ENCODE assay signal across 8 cellular contexts in the genomic region with DNA sequence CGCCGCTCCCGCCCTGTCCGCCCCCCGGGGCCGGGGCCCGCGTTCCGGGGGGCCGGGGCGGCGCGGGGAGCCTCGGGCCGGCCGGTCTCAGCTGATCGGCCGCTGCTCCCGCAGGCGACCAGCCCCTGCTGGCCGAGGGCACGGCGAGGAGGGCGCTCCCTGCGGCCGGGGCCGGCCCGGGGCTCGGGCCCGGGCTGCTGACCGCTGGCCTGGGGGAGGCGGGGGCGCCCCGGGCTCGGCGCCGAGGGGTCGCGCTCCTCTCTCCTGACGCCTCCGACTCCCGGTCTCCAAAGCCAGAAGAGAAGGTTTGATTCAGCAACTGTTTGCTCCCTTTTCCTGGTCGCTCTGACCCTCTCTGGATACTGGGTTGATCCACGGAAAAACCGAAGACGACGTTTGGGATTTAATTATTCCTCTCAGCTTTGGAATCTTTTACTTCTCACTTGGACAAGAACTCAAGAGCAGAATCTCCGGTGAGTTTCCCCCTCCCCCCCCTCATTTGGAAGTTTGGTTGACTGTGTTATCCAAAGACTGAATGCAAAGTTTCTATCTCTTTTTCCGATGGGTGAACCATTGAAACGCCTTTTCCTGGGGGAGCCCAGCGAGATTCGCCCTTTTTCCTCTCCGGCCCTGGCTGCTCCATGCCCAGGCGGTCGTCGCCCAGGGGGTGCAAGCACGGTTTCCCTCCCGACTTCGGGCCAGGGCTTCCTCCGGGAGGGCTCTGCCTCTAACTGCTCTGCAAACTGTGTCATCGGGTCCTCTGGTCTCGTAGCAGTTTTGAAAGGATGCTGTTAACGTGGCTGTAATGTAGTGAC. TPM values are rescaled to one million over a fixed set of nuclear protein-coding genes. Genes with fewer than 3 reads are reported as not detected.
A peak's percentile ranks its signal among the peaks of the same experiment; 100 is the strongest.
DNase-seq lines count a peak whose midpoint lies in the region; ATAC-seq and TF ChIP-seq lines count a peak whose summit lies in the region.

No MANE protein-coding gene starts in this region.

- TF ChIP-seq CTCF in right atrium auricular region (IDR thresholded peaks at IDR 0.05), result no peak

- H3K4me1 ChIP-seq in HAP-1 (peaks cover 8% of the 10 kb centered on the region), right atrium auricular region (peaks cover 0 to 34% of the 10 kb centered on the region in 2 donors)

- H3K9me3 Mint-ChIP-seq in activated naive CD4-positive, alpha-beta T cell treated with anti-CD3 and anti-CD28 coated beads, Interleukin-2, amount 50 U/mL, for 72 hours, result no peaks in the 10 kb centered on the region

- H3K27ac ChIP-seq in right atrium auricular region, result peak overlapping the region; percentile 98 to 99

- intact Hi-C loops in posterior vena cava (cut with DNase I), result no loop called here

- in situ Hi-C loops in HAP-1 (cut with MboI; ENCODE audit: low sequenced_read_pairs), result no loop called here

- H3K27me3 ChIP-seq in HAP-1 (ENCODE audit: low read depth) (no peaks in the 10 kb centered on the region), right atrium auricular region (no peaks in the 10 kb centered on the region)

- H3K27ac Mint-ChIP-seq in activated naive CD4-positive, alpha-beta T cell treated with anti-CD3 and anti-CD28 coated beads, Interleukin-2, amount 50 U/mL, for 72 hours, result peak overlapping the region; percentile 94 to 98

- H3K9me3 ChIP-seq in HAP-1, result no peaks in the 10 kb centered on the region
- no peaks in the 10 kb centered on the region for H3K9me3 ChIP-seq in right atrium auricular region

- peaks cover 6% of the 10 kb centered on the region for H3K36me3 ChIP-seq in HAP-1 (replicated peaks)
- no peaks in the 10 kb centered on the region for H3K36me3 ChIP-seq in right atrium auricular region

- DNase-seq in NCI-H2171 treated with DMSO at 0.1 percent for 48 hours (lab: John Stamatoyannopoulos, UW), result peak; percentile 20
- no peak for DNase-seq in NCI-H2171 (lab: John Stamatoyannopoulos, UW)
- DNase-seq in HAP-1 (ENCODE audit: low spot score in 2 of 2), result peak in 1 of 2 experiments; percentile 46
- DNase-seq in NCI-H526 (lab: John Stamatoyannopoulos, UW), result peak; percentile 23 to 58
- DNase-seq in activated naive CD4-positive, alpha-beta T cell treated with anti-CD3 and anti-CD28 coated beads, Interleukin-2, amount 50 U/mL, for 72 hours (ENCODE audit: low spot score in 2 of 2), result peak; percentile 29 to 55
- no peak for DNase-seq in right atrium auricular region (ENCODE audit: low spot score)
- peak; percentile 80 for DNase-seq in posterior vena cava (ENCODE audit: low spot score)
- no peak for DNase-seq in NCI-H187 (lab: John Stamatoyannopoulos, UW)

- H3K4me3 ChIP-seq in HAP-1, result peak overlapping the region; percentile 99
- peak overlapping the region; percentile 93 to 100 for H3K4me3 ChIP-seq in right atrium auricular region

- H3K36me3 Mint-ChIP-seq in activated naive CD4-positive, alpha-beta T cell treated with anti-CD3 and anti-CD28 coated beads, Interleukin-2, amount 50 U/mL, for 72 hours, result peaks cover 16 to 23% of the 10 kb centered on the region in 2 donors

- no peak for ATAC-seq in activated naive CD4-positive, alpha-beta T cell treated with anti-CD3 and anti-CD28 coated beads, Interleukin-2, amount 50 U/mL, for 72 hours

RNA-seq across cellular contexts. Expression of a gene that starts 0.7 kb away (rescaled TPM):
- 10 to 100 TPM; 82.7 to 97.5 TPM for total RNA-seq in activated naive CD4-positive, alpha-beta T cell treated with anti-CD3 and anti-CD28 coated beads, Interleukin-2, amount 50 U/mL, for 72 hours
- total RNA-seq in right atrium auricular region (10 to 100 TPM; 27.7 to 37.3 TPM), posterior vena cava (10 to 100 TPM; 55.3 to 58.3 TPM)

Comparison
In these comparisons a context has a peak if more than half of its experiments do, and no peak if none do; other contexts are left out.
1. DNase-seq: peak in NCI-H2171 treated with DMSO at 0.1 percent for 48 hours (single experiment), NCI-H526 (2 of 2), activated naive CD4-positive, alpha-beta T cell treated with anti-CD3 and anti-CD28 coated beads, Interleukin-2, amount 50 U/mL, for 72 hours (2 of 2) and posterior vena cava (single experiment); none in NCI-H2171 (single experiment), right atrium auricular region (single experiment) and NCI-H187 (0 of 2).